Comparison of ENCODE assay signal across 12 cellular contexts in genomic region chr1:241457421-241457820, GRCh38.
DNase-seq lines count a peak whose midpoint lies in the region; TF ChIP-seq lines count a peak whose summit lies in the region.
"Had no signal": no experiment of that assay in that cellular context is flagged by ENCODE, and none has a peak within 500 bp of the region (broad histone marks: within the 10 kb centered on the region; RNA-seq: fewer than 3 reads in every experiment).

No MANE protein-coding gene starts in this region.

- no peak overlapping the region for H3K4me3 ChIP-seq in HUES6 (ENCODE audit: low read depth, low read length)
- H3K4me3 ChIP-seq in esophagus muscularis mucosa, result no peak overlapping the region
- no peak overlapping the region for H3K4me3 ChIP-seq in prostate gland

- H3K36me3 ChIP-seq in HUES6 (ENCODE audit: control insufficient read depth, insufficient read depth, low read length), result no peaks in the 10 kb centered on the region
- no peaks in the 10 kb centered on the region for H3K36me3 ChIP-seq in esophagus muscularis mucosa
- no peaks in the 10 kb centered on the region for H3K36me3 ChIP-seq in prostate gland

- intact Hi-C loops in esophagus muscularis mucosa (cut with DNase I), result no loop called here
- intact Hi-C loops in prostate gland (cut with DNase I), result no loop called here

- no peak for TF ChIP-seq POLR2A in esophagus muscularis mucosa (IDR thresholded peaks at IDR 0.05; ENCODE audit: low read depth)
- no peak for TF ChIP-seq POLR2A in prostate gland (IDR thresholded peaks at IDR 0.05)

- DNase-seq in esophagus muscularis mucosa (ENCODE audit: extremely low spot score), result peak; percentile 21
- DNase-seq in iPS-NIHi7 (ENCODE audit: extremely low spot score), result peak; percentile 41
- DNase-seq in A172 (ENCODE audit: low spot score), result no peak
- DNase-seq in HCEC 1CT, result no peak
- DNase-seq in prostate gland (ENCODE audit: low spot score), result no peak
- DNase-seq: CD8-positive, alpha-beta T cell; COR-L47; DMS153; DMS79 treated with DMSO at 0.1 percent for 48 hours; EL; GDM1 had no signal

- peaks cover 9% of the 10 kb centered on the region; the same call in 1 of the 2 replicates for H3K4me1 ChIP-seq in HUES6 (ENCODE audit: control insufficient read depth, insufficient read depth, low read length)
- H3K4me1 ChIP-seq in esophagus muscularis mucosa, result no peaks in the 10 kb centered on the region
- H3K4me1 ChIP-seq in prostate gland (replicated peaks), result no peaks in the 10 kb centered on the region

- TF ChIP-seq EP300 in esophagus muscularis mucosa (IDR thresholded peaks at IDR 0.05), result no peak

- peak overlapping the region; percentile 50; the same call in 1 of the 2 replicates for H3K27ac ChIP-seq in HUES6 (ENCODE audit: low read depth, low read length)
- H3K27ac ChIP-seq in esophagus muscularis mucosa (replicated peaks in 1 of 4), result no peak overlapping the region
- no peak overlapping the region for H3K27ac ChIP-seq in prostate gland

- peaks cover 31% of the 10 kb centered on the region; the same call in 1 of the 2 replicates for H3K27me3 ChIP-seq in HUES6 (ENCODE audit: control insufficient read depth, insufficient read depth, low read length)
- H3K27me3 ChIP-seq in esophagus muscularis mucosa, result no peaks in the 10 kb centered on the region
- no peaks in the 10 kb centered on the region for H3K27me3 ChIP-seq in prostate gland (replicated peaks; ENCODE audit: insufficient read depth)

- TF ChIP-seq CTCF in esophagus muscularis mucosa (IDR thresholded peaks at IDR 0.05) (no peak), prostate gland (IDR thresholded peaks at IDR 0.05) (no peak)

- peaks cover 6% of the 10 kb centered on the region; the same call in 1 of the 2 replicates for H3K9me3 ChIP-seq in HUES6 (ENCODE audit: control insufficient read depth, insufficient read depth, low read depth, low read length)
- no peaks in the 10 kb centered on the region for H3K9me3 ChIP-seq in esophagus muscularis mucosa
- no peaks in the 10 kb centered on the region for H3K9me3 ChIP-seq in prostate gland

- no peak overlapping the region for H3K9ac ChIP-seq in HUES6 (ENCODE audit: low read length)

Comparison
In these comparisons a context has a peak if more than half of its experiments do, and no peak if none do; other contexts are left out.
1. DNase-seq: peak in esophagus muscularis mucosa (single experiment) and iPS-NIHi7 (single experiment); none in A172 (single experiment), HCEC 1CT (single experiment) and prostate gland (single experiment).